ENCODE assay signal across 20 cellular contexts in genomic region chr4:186169333-186169941, GRCh38. TPM values are rescaled to one million over a fixed set of nuclear protein-coding genes. Genes with fewer than 3 reads are reported as not detected.
DNase-seq lines count a peak whose midpoint lies in the region; ATAC-seq, FAIRE-seq and TF ChIP-seq lines count a peak whose summit lies in the region.
"Had no signal": no experiment of that assay in that cellular context is flagged by ENCODE, and none has a peak within 500 bp of the region (broad histone marks: within the 10 kb centered on the region; RNA-seq: fewer than 3 reads in every experiment).

No MANE protein-coding gene starts in this region.

- TF ChIP-seq POLR2A in esophagus muscularis mucosa (IDR thresholded peaks at IDR 0.05; ENCODE audit: low read depth) (no peak), HepG2 (IDR thresholded peaks at IDR 0.05; ENCODE audit: insufficient read depth in 1 of 2, low read depth in 2 of 2, low read length in 2 of 2) (no peak), thyroid gland (IDR thresholded peaks at IDR 0.05) (no peak)

- no peaks in the 10 kb centered on the region for H3K9me3 Mint-ChIP-seq in GM23338
- H3K9me3 Mint-ChIP-seq: CD8-positive, alpha-beta T cell had no signal

- DNase-seq in GM23338 (ENCODE audit: low spot score) (peak; percentile 0), esophagus muscularis mucosa (ENCODE audit: extremely low spot score) (peak; percentile 55), HepG2 (ENCODE audit: low spot score) (no peak), thyroid gland (peak; percentile 42 to 46), occipital lobe (lab: John Stamatoyannopoulos, UW) (no peak)
- DNase-seq in stimulated activated CD4-positive, alpha-beta T cell treated with anti-CD3 and anti-CD28 coated beads, Interleukin-1b, Interleukin-23, amount 100 ng/mL, for 48 hours = no peak
- DNase-seq: ACHN; AML-193; Calu3; CD8-positive, alpha-beta T cell; DMS79 treated with DMSO at 0.1 percent for 48 hours; GF-D8; GOT3; H9; KG1 had no signal

- H3K27ac Mint-ChIP-seq in GM23338 = no peak overlapping the region
- H3K27ac Mint-ChIP-seq: CD8-positive, alpha-beta T cell; H9 had no signal

- H3K79me2 ChIP-seq in GM23338 (replicated peaks; ENCODE audit: insufficient read depth) = no peaks in the 10 kb centered on the region
- no peaks in the 10 kb centered on the region for H3K79me2 ChIP-seq in HepG2 (ENCODE audit: insufficient read depth, low read length)

- TF ChIP-seq CTCF in GM23338 (conservative IDR thresholded peaks at IDR 0.05; ENCODE audit: low read depth in 2 of 2) (no peak), esophagus muscularis mucosa (IDR thresholded peaks at IDR 0.05) (no peak), HepG2 (CRISPR knock-in tag; IDR thresholded peaks at IDR 0.05) (no peak), thyroid gland (IDR thresholded peaks at IDR 0.05) (no peak)

- H3K4me3 Mint-ChIP-seq in GM23338 = no peak overlapping the region
- H3K4me3 Mint-ChIP-seq: CD8-positive, alpha-beta T cell; H9 had no signal

- no peaks in the 10 kb centered on the region for H3K9me3 ChIP-seq in esophagus muscularis mucosa
- H3K9me3 ChIP-seq in HepG2 (ENCODE audit: low read length) = no peaks in the 10 kb centered on the region
- H3K9me3 ChIP-seq in thyroid gland = no peaks in the 10 kb centered on the region

- H3K9ac ChIP-seq in HepG2 (ENCODE audit: insufficient read depth, low read depth, low read length) = no peak overlapping the region

- H3K27ac ChIP-seq in GM23338 (ENCODE audit: low read depth) (no peak overlapping the region), esophagus muscularis mucosa (replicated peaks in 1 of 4) (no peak overlapping the region), HepG2 (ENCODE audit: extremely low read length, insufficient read depth, low read length) (no peak overlapping the region), thyroid gland (no peak overlapping the region)

- TF ChIP-seq RAD21 in HepG2 (CRISPR knock-in tag; IDR thresholded peaks at IDR 0.05) = no peak

- no TSS peak for BruUV-seq in HepG2 (replicated peaks; lab: Mats Ljungman, UMichigan)

- H3K4me3 ChIP-seq in GM23338 (no peak overlapping the region), esophagus muscularis mucosa (no peak overlapping the region), HepG2 (replicated peaks in 1 of 3; ENCODE audit: insufficient read depth in 1 of 3, low read depth in 2 of 3, low read length in 3 of 3) (no peak overlapping the region), thyroid gland (replicated peaks in 1 of 3) (no peak overlapping the region)
- H3K4me3 ChIP-seq: GM12878 had no signal

- WGBS in esophagus muscularis mucosa = 91% methylated on average over 18 of the region's 18 CpGs
- WGBS in HepG2 (ENCODE audit: low lambda C conversion rate) = 84% methylated on average over 12 of the region's 18 CpGs
- 73 to 80% methylated on average over 18 of the region's 18 CpGs for WGBS in thyroid gland, 2 donors

- H3K4me1 ChIP-seq in GM23338 (ENCODE audit: insufficient read depth) (no peaks in the 10 kb centered on the region), esophagus muscularis mucosa (no peaks in the 10 kb centered on the region), HepG2 (ENCODE audit: insufficient read depth, low read length) (peaks cover 37% of the 10 kb centered on the region), thyroid gland (peaks cover 0 to 8% of the 10 kb centered on the region in 2 donors)

- H3K36me3 ChIP-seq in GM23338 (ENCODE audit: insufficient read depth) (no peaks in the 10 kb centered on the region), esophagus muscularis mucosa (peaks cover 0 to 38% (median 9%) of the 10 kb centered on the region in 4 donors), HepG2 (replicated peaks in 1 of 2; ENCODE audit: control insufficient read depth in 1 of 2, insufficient read depth in 2 of 2, low read length in 2 of 2) (no peaks in the 10 kb centered on the region), thyroid gland (no peaks in the 10 kb centered on the region)

- H3K9me2 ChIP-seq in GM23338 (ENCODE audit: insufficient read depth) = no peaks in the 10 kb centered on the region

- FAIRE-seq in HepG2 (lab: Jason Lieb, UNC) = no peak
- FAIRE-seq: A204.1, GM12878 had no signal

- no peaks in the 10 kb centered on the region for H4K20me1 ChIP-seq in GM23338 (replicated peaks; ENCODE audit: insufficient read depth)
- H4K20me1 ChIP-seq in HepG2 (ENCODE audit: insufficient read depth, low read length) = no peaks in the 10 kb centered on the region

- H3K27me3 ChIP-seq in GM23338 (ENCODE audit: insufficient read depth) (no peaks in the 10 kb centered on the region), esophagus muscularis mucosa (no peaks in the 10 kb centered on the region), HepG2 (ENCODE audit: control insufficient read depth in 1 of 2, insufficient read depth in 2 of 2, low read length in 2 of 2) (peaks cover 0 to 2% of the 10 kb centered on the region in 2 experiments; a peak in 1 of 5 replicates), thyroid gland (no peaks in the 10 kb centered on the region)

- H3F3A ChIP-seq in GM23338 (replicated peaks; ENCODE audit: low read depth) = no peaks in the 10 kb centered on the region

- H3K4me1 Mint-ChIP-seq in GM23338 = peaks cover 22% of the 10 kb centered on the region

- peaks cover 15% of the 10 kb centered on the region; the same call in 1 of the 3 replicates for H3K36me3 Mint-ChIP-seq in GM23338 (ENCODE audit: low read depth)
- H3K36me3 Mint-ChIP-seq: CD8-positive, alpha-beta T cell had no signal

- ATAC-seq in GM23338 (no peak), HepG2 (no peak), GM18511 (IDR thresholded peaks at IDR 0.05; ENCODE audit: unreplicated experiment) (no peak), HG02938 (IDR thresholded peaks at IDR 0.05; ENCODE audit: unreplicated experiment) (no peak)
- ATAC-seq: CD8-positive, alpha-beta T cell had no signal

- peaks cover 5% of the 10 kb centered on the region for H3K27me3 Mint-ChIP-seq in GM23338 (ENCODE audit: insufficient read depth, low read depth, poor library complexity)

- in situ Hi-C loops in HepG2 (cut with HindIII; ENCODE audit: extremely low pct_ligation_motif_present, low pct_unique_long_range_greater_than_20kb) = no loop called here

- H2AFZ ChIP-seq in GM23338 = no peak overlapping the region
- H2AFZ ChIP-seq in HepG2 (ENCODE audit: low read length) = no peak overlapping the region

- TF ChIP-seq EP300 in esophagus muscularis mucosa (IDR thresholded peaks at IDR 0.05) (no peak), HepG2 (IDR thresholded peaks at IDR 0.05; ENCODE audit: low read depth in 2 of 2, low read length in 2 of 2) (no peak), HepG2 (CRISPR knock-in tag; IDR thresholded peaks at IDR 0.05; ENCODE audit: borderline replicate concordance) (no peak)

- POLR2A ChIA-PET in HepG2 (lab: Yijun Ruan, JAX) = interaction anchor here (1.1 kb wide), 1 partner anchor 22 kb away, joined by 4 read pairs; the partner anchor contains the start of gene CYP4V2

- H3K4me2 ChIP-seq in GM23338 = no peak overlapping the region
- no peak overlapping the region for H3K4me2 ChIP-seq in HepG2 (ENCODE audit: low read depth, low read length)

- CTCF ChIA-PET in HepG2 (lab: Yijun Ruan, JAX; ENCODE audit: low intra/inter-chr PET ratio, low total read pairs) = no interaction called here

- intact Hi-C loops in esophagus muscularis mucosa (cut with DNase I) (no loop called here), HepG2 (cut with micrococcal nuclease; ENCODE audit: unreplicated experiment) (no loop called here), thyroid gland (cut with DNase I) (no loop called here)

RNA-seq across cellular contexts. Expression of gene CYP4V2, which starts 21.9 kb away (rescaled TPM):
- total RNA-seq in GM23338 (2014; rRNA removed; shearing (Covaris generic)) = 3.1 and 3.4 TPM in 2 replicates
- polyA plus RNA-seq in GM23338 (2016; fragmentation: Nextera tagmentation; extraction: Ambion mirVana) = 1.4 and 1.5 TPM in 2 replicates
- total RNA-seq in esophagus muscularis mucosa = 10 to 100 TPM; 27.5 to 43.1 (median 35.5) TPM
- 2.1 and 7.2 TPM in 2 replicates for total RNA-seq in HepG2 (2016; rRNA removed; fragmentation: Illumina TruSeq; extraction: Trizol)
- 1.5 and 2.2 TPM in 2 replicates for total RNA-seq in HepG2 (2016; cell fraction: cytosol; rRNA removed; fragmentation: Illumina TruSeq; extraction: Trizol; ENCODE audit: low read depth)
- 3.0 and 6.9 TPM in 2 replicates for total RNA-seq in HepG2 (2016; cell fraction: insoluble cytoplasmic fraction; rRNA removed; fragmentation: Illumina TruSeq; extraction: Trizol)
- 2.9 and 3.1 TPM in 2 replicates for total RNA-seq in HepG2 (2016; cell fraction: membrane; rRNA removed; fragmentation: Illumina TruSeq; extraction: Trizol)
- total RNA-seq in HepG2 (2016; cell fraction: nucleus; rRNA removed; fragmentation: Illumina TruSeq; extraction: Trizol) = 14.3 and 14.6 TPM in 2 replicates
- 4.7 and 6.2 TPM in 2 replicates for polyA plus RNA-seq in HepG2 (2011; rRNA removed)
- 2.1 and 3.2 TPM in 2 replicates for polyA plus RNA-seq in HepG2 (2011; cell fraction: cytosol; rRNA removed)
- 16.5 and 24.0 TPM in 2 replicates for polyA plus RNA-seq in HepG2 (2011; cell fraction: nucleus; rRNA removed)
- polyA plus RNA-seq in HepG2 (2012) = 6.6 and 6.7 TPM in 2 replicates
- 1.9 and 2.1 TPM in 2 replicates for polyA plus RNA-seq in HepG2 (2016; cell fraction: cytosol; fragmentation: Illumina TruSeq; extraction: Trizol; ENCODE audit: low read depth)
- polyA plus RNA-seq in HepG2 (2016; cell fraction: insoluble cytoplasmic fraction; fragmentation: Illumina TruSeq; extraction: Trizol; ENCODE audit: low read depth) = 2.6 and 2.9 TPM in 2 replicates
- 2.3 and 2.6 TPM in 2 replicates for polyA plus RNA-seq in HepG2 (2016; cell fraction: membrane; fragmentation: Illumina TruSeq; extraction: Trizol; ENCODE audit: low read depth)
- 40.3 and 41.1 TPM in 2 replicates for polyA plus RNA-seq in HepG2 (2016; cell fraction: nucleus; fragmentation: Illumina TruSeq; extraction: Trizol; ENCODE audit: insufficient read depth, low read depth)
- polyA minus RNA-seq in HepG2 (2011; rRNA and poly(A)+ RNA removed; ENCODE audit: low replicate concordance) = 0.82 and 1.7 TPM in 2 replicates
- polyA minus RNA-seq in HepG2 (2011; cell fraction: cytosol; rRNA and poly(A)+ RNA removed) = 1.6 and 2.0 TPM in 2 replicates
- polyA minus RNA-seq in HepG2 (2011; cell fraction: nucleus; rRNA and poly(A)+ RNA removed) = 9.9 and 14.3 TPM in 2 replicates
- 10 to 100 TPM; 36.6 to 66.9 (median 48.2) TPM for total RNA-seq in thyroid gland
- 7.2 TPM for total RNA-seq in occipital lobe

RNA-seq across cellular contexts. Expression of gene KLKB1, which starts 57.9 kb away (rescaled TPM):
- total RNA-seq in GM23338 (2014; rRNA removed; shearing (Covaris generic)) = 10.9 and 22.7 TPM in 2 replicates
- 6.2 and 8.6 TPM in 2 replicates for polyA plus RNA-seq in GM23338 (2016; fragmentation: Nextera tagmentation; extraction: Ambion mirVana)
- total RNA-seq in esophagus muscularis mucosa = 1 to 10 TPM in 1 of 4 donors, under 1 TPM in 3; 0.45 to 2.0 (median 0.83) TPM
- total RNA-seq in HepG2 (2016; rRNA removed; fragmentation: Illumina TruSeq; extraction: Trizol) = 0.49 and 0.59 TPM in 2 replicates
- not detected in 2 replicates for total RNA-seq in HepG2 (2016; cell fraction: cytosol; rRNA removed; fragmentation: Illumina TruSeq; extraction: Trizol; ENCODE audit: low read depth)
- total RNA-seq in HepG2 (2016; cell fraction: insoluble cytoplasmic fraction; rRNA removed; fragmentation: Illumina TruSeq; extraction: Trizol) = 0.32 TPM in 1 of 2 replicates, not detected in the other
- 0.19 and 0.21 TPM in 2 replicates for total RNA-seq in HepG2 (2016; cell fraction: membrane; rRNA removed; fragmentation: Illumina TruSeq; extraction: Trizol)
- total RNA-seq in HepG2 (2016; cell fraction: nucleus; rRNA removed; fragmentation: Illumina TruSeq; extraction: Trizol) = 0.28 and 1.6 TPM in 2 replicates
- polyA plus RNA-seq in HepG2 (2011; rRNA removed) = 0.26 and 0.67 TPM in 2 replicates
- polyA plus RNA-seq in HepG2 (2011; cell fraction: cytosol; rRNA removed) = 0.17 and 0.38 TPM in 2 replicates
- polyA plus RNA-seq in HepG2 (2011; cell fraction: nucleus; rRNA removed) = 0.35 and 0.50 TPM in 2 replicates
- polyA plus RNA-seq in HepG2 (2012) = 1.7 and 2.7 TPM in 2 replicates
- polyA plus RNA-seq in HepG2 (2016; cell fraction: cytosol; fragmentation: Illumina TruSeq; extraction: Trizol; ENCODE audit: low read depth) = 0.08 TPM in 1 of 2 replicates, not detected in the other
- 0.22 and 0.24 TPM in 2 replicates for polyA plus RNA-seq in HepG2 (2016; cell fraction: insoluble cytoplasmic fraction; fragmentation: Illumina TruSeq; extraction: Trizol; ENCODE audit: low read depth)
- 0.14 and 0.16 TPM in 2 replicates for polyA plus RNA-seq in HepG2 (2016; cell fraction: membrane; fragmentation: Illumina TruSeq; extraction: Trizol; ENCODE audit: low read depth)
- 1.4 and 1.5 TPM in 2 replicates for polyA plus RNA-seq in HepG2 (2016; cell fraction: nucleus; fragmentation: Illumina TruSeq; extraction: Trizol; ENCODE audit: insufficient read depth, low read depth)
- polyA minus RNA-seq in HepG2 (2011; rRNA and poly(A)+ RNA removed; ENCODE audit: low replicate concordance) = 0.56 TPM in 1 of 2 replicates, not detected in the other
- 0.69 TPM in 1 of 2 replicates, not detected in the other for polyA minus RNA-seq in HepG2 (2011; cell fraction: cytosol; rRNA and poly(A)+ RNA removed)
- polyA minus RNA-seq in HepG2 (2011; cell fraction: nucleus; rRNA and poly(A)+ RNA removed) = 0.25 TPM in 1 of 2 replicates, not detected in the other
- 10 to 100 TPM in 1 of 4 donors, 1 to 10 TPM in 2, not detected in 1; 1.2 to 11.8 (median 2.3) TPM for total RNA-seq in thyroid gland
- 0.62 TPM for total RNA-seq in occipital lobe
- total RNA-seq: GM12878 had no signal
- polyA plus RNA-seq: BJ had no signal

Comparison
In these comparisons a context has a peak if more than half of its experiments do, and no peak if none do; other contexts are left out.
1. DNase-seq: peak in GM23338 (single experiment), esophagus muscularis mucosa (single experiment) and thyroid gland (2 of 2); none in HepG2 (single experiment), occipital lobe (single experiment) and stimulated activated CD4-positive, alpha-beta T cell treated with anti-CD3 and anti-CD28 coated beads, Interleukin-1b, Interleukin-23, amount 100 ng/mL, for 48 hours (single experiment).